ENCODE assay signal across 23 cellular contexts in the genomic region with DNA sequence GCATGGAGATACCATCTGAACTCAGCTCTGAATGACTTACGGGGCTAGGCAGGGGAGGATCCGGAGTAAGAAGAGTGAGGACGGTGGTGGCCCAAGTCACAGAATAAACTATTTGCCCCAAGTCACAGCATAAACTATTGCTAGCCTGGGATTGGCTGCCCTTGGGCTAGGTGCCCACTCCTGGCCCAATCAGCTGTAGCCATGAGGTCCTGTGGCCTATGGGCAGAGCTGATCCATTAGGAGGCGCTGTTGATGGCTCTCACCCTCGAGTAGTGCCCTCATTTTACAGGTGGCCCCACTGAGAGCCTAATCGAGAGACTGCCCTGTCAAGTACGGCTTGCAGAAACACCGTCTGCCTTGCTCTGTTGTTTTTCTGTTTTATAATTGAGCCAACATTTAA.
A peak's percentile ranks its signal among the peaks of the same experiment; 100 is the strongest.
DNase-seq lines count a peak whose midpoint lies in the region; ATAC-seq and TF ChIP-seq lines count a peak whose summit lies in the region.
"Had no signal": no experiment of that assay in that cellular context is flagged by ENCODE, and none has a peak within 500 bp of the region (broad histone marks: within the 10 kb centered on the region; RNA-seq: fewer than 3 reads in every experiment).

No MANE protein-coding gene starts in this region.

- H3K9me3 ChIP-seq in iPS DF 6.9 (ENCODE audit: control insufficient read depth, insufficient read depth, low read length), result no peaks in the 10 kb centered on the region
- no peaks in the 10 kb centered on the region for H3K9me3 ChIP-seq in BE2C
- H3K9me3 ChIP-seq: left lung had no signal

- no peak overlapping the region for H3K4me3 ChIP-seq in GM12865 (ENCODE audit: low read depth, low read length)
- no peak overlapping the region for H3K4me3 ChIP-seq in H7 (ENCODE audit: insufficient read depth, low read depth, low read length)
- H3K4me3 ChIP-seq in iPS DF 6.9 (ENCODE audit: low read length), result no peak overlapping the region
- H3K4me3 ChIP-seq in BE2C (ENCODE audit: low read depth, low read length), result no peak overlapping the region
- H3K4me3 ChIP-seq: GM12878, left lung had no signal

- H3K4me1 ChIP-seq in iPS DF 6.9 (ENCODE audit: control insufficient read depth, insufficient read depth, low read length), result no peaks in the 10 kb centered on the region; the same call in 1 of the 2 replicates
- H3K4me1 ChIP-seq in BE2C, result no peaks in the 10 kb centered on the region
- H3K4me1 ChIP-seq: left lung had no signal

- H3K36me3 ChIP-seq in H7 (replicated peaks; ENCODE audit: control insufficient read depth, insufficient read depth, low read length) (no peaks in the 10 kb centered on the region), iPS DF 6.9 (ENCODE audit: control insufficient read depth, insufficient read depth, low read length) (no peaks in the 10 kb centered on the region), BE2C (no peaks in the 10 kb centered on the region)
- H3K36me3 ChIP-seq: left lung had no signal

- no peak for ATAC-seq in HG03571 (IDR thresholded peaks at IDR 0.05; ENCODE audit: unreplicated experiment)
- ATAC-seq: activated CD4-positive, CD25-positive, alpha-beta regulatory T cell treated with anti-CD3 and anti-CD28 coated beads, Interleukin-2, amount 50 U/mL, for 24 hours; GM12878; left lung; Right ventricle myocardium inferior had no signal

- in situ Hi-C loops in SK-MEL-5 (cut with HindIII; ENCODE audit: low pct_unique_long_range_greater_than_20kb, low sequenced_read_pairs), result no loop called here

- DNase-seq in GM12865 (ENCODE audit: low read depth), result peak; percentile 6
- peak; percentile 73 for DNase-seq in H7
- DNase-seq in SK-MEL-5 (ENCODE audit: low read depth, low spot score), result peak; percentile 17
- peak; percentile 39 for DNase-seq in iPS DF 6.9 (ENCODE audit: low read depth, low spot score)
- DNase-seq in SW 1271 (lab: John Stamatoyannopoulos, UW), result no peak
- no peak for DNase-seq in BE2C
- DNase-seq: activated gamma-delta T cell; activated naive CD8-positive, alpha-beta T cell treated with anti-CD3 and anti-CD28 coated beads, Interleukin-2, amount 10 ng/mL, durations not matched to agents 7 days and 5 days; activated T-cell treated with anti-CD3 and anti-CD28 coated beads, Interleukin-2, amount 50 U/mL, for 1 hour; Calu3; caudate nucleus; GOT3; left lung; mesenchymal stem cell; NCI-H2081; NCI-H345; nucleus accumbens; stimulated activated CD4-positive, alpha-beta T cell treated with anti-CD3 and anti-CD28 coated beads, Interleukin-15, amount 100 ng/mL, for 24 hours; stimulated activated naive CD4-positive, alpha-beta T cell had no signal

- no CpG with 5 or more reads among the region's 8 CpGs for WGBS in iPS DF 6.9 (ENCODE audit: insufficient coverage, insufficient read length)

- H3K27ac ChIP-seq in iPS DF 6.9 (ENCODE audit: low read length), result no peak overlapping the region
- H3K27ac ChIP-seq: left lung had no signal

- H3K27me3 ChIP-seq in H7 (ENCODE audit: control insufficient read depth, insufficient read depth, low read length), result no peaks in the 10 kb centered on the region
- no peaks in the 10 kb centered on the region for H3K27me3 ChIP-seq in iPS DF 6.9 (ENCODE audit: control insufficient read depth, insufficient read depth, low read length)
- no peaks in the 10 kb centered on the region for H3K27me3 ChIP-seq in BE2C
- H3K27me3 ChIP-seq: left lung had no signal

- no peak for TF ChIP-seq CTCF in GM12865 (IDR thresholded peaks at IDR 0.05; ENCODE audit: insufficient read depth, low read depth, low read length, missing control alignments)
- no peak for TF ChIP-seq CTCF in BE2C (IDR thresholded peaks at IDR 0.05; ENCODE audit: low read depth, low read length)

Comparison
In these comparisons a context has a peak if more than half of its experiments do, and no peak if none do; other contexts are left out.
1. DNase-seq: peak in GM12865 (single experiment), H7 (single experiment), SK-MEL-5 (single experiment) and iPS DF 6.9 (single experiment); none in SW 1271 (0 of 2) and BE2C (single experiment).